Comparison of ENCODE assay signal across 23 cellular contexts in genomic region chr11:128135451-128135850, GRCh38.
DNase-seq lines count a peak whose midpoint lies in the region; ATAC-seq and TF ChIP-seq lines count a peak whose summit lies in the region.
"Had no signal": no experiment of that assay in that cellular context is flagged by ENCODE, and none has a peak within 500 bp of the region (broad histone marks: within the 10 kb centered on the region; RNA-seq: fewer than 3 reads in every experiment).

No MANE protein-coding gene starts in this region.

- no peak overlapping the region for H3K9ac ChIP-seq in PC-3 (ENCODE audit: low read length)
- H3K9ac ChIP-seq in mesendoderm (ENCODE audit: low read length), result no peak overlapping the region
- H3K9ac ChIP-seq: SK-N-SH had no signal

- H3K27me3 Mint-ChIP-seq in T-helper 17 cell, result peaks cover 5% of the 10 kb centered on the region
- H3K27me3 Mint-ChIP-seq: central memory CD8-positive, alpha-beta T cell; naive thymus-derived CD8-positive, alpha-beta T cell had no signal

- no peak overlapping the region for H2BK120ac ChIP-seq in mesendoderm (ENCODE audit: low read depth, low read length)

- no peak overlapping the region for H4K5ac ChIP-seq in mesendoderm (ENCODE audit: low read length)

- H3K27me3 ChIP-seq in PC-3 (ENCODE audit: low read length) (peaks cover 11% of the 10 kb centered on the region; the same call in 1 of the 2 replicates), mesendoderm (ENCODE audit: insufficient read depth, low read length, poor library complexity) (no peaks in the 10 kb centered on the region)
- H3K27me3 ChIP-seq: transverse colon had no signal

- no peak overlapping the region for H3K27ac Mint-ChIP-seq in T-helper 17 cell
- H3K27ac Mint-ChIP-seq: activated naive CD4-positive, alpha-beta T cell treated with anti-CD3 and anti-CD28 coated beads, Interleukin-2, amount 50 U/mL, for 72 hours; CD8-positive, alpha-beta T cell; naive thymus-derived CD8-positive, alpha-beta T cell; stimulated activated effector memory CD8-positive, alpha-beta T cell treated with anti-CD3 and anti-CD28 coated beads, Interleukin-12 subunit alpha, Interleukin-12 subunit beta, amount 100 ng/mL, for 72 hours had no signal

- WGBS in mesendoderm (ENCODE audit: extremely low coverage, insufficient coverage, low lambda C conversion rate), result no CpG with 5 or more reads among the region's 2 CpGs

- no peak overlapping the region for H3K18ac ChIP-seq in mesendoderm (ENCODE audit: low read length)

- CTCF ChIA-PET in PC-3 (lab: Charles Lee), result no interaction called here

- no TSS peak for BruUV-seq in PC-3 (replicated peaks; lab: Mats Ljungman, UMichigan)

- H3K79me1 ChIP-seq in mesendoderm (ENCODE audit: low read length), result no peaks in the 10 kb centered on the region

- H3K9me3 ChIP-seq in PC-3 (ENCODE audit: low read length) (no peaks in the 10 kb centered on the region), T-helper 17 cell (ENCODE audit: control insufficient read depth, low read length, poor library complexity, severe bottlenecking) (no peaks in the 10 kb centered on the region)
- H3K9me3 ChIP-seq: SK-N-SH, transverse colon had no signal

- ATAC-seq in PC-3 (no peak), left cardiac atrium (no peak), GM21786 (IDR thresholded peaks at IDR 0.05; ENCODE audit: unreplicated experiment) (no peak), T-helper 17 cell (no peak)
- ATAC-seq: activated naive CD4-positive, alpha-beta T cell treated with anti-CD3 and anti-CD28 coated beads, Interleukin-2, amount 50 U/mL, for 72 hours; CD8-positive, alpha-beta T cell; naive thymus-derived CD8-positive, alpha-beta T cell; psoas muscle; stimulated activated effector memory CD8-positive, alpha-beta T cell treated with anti-CD3 and anti-CD28 coated beads, Interleukin-12 subunit alpha, Interleukin-12 subunit beta, amount 100 ng/mL, for 72 hours had no signal

- H3K4me3 Mint-ChIP-seq in T-helper 17 cell, result no peak overlapping the region
- H3K4me3 Mint-ChIP-seq: CD8-positive, alpha-beta T cell; central memory CD8-positive, alpha-beta T cell; naive thymus-derived CD8-positive, alpha-beta T cell; stimulated activated effector memory CD8-positive, alpha-beta T cell treated with anti-CD3 and anti-CD28 coated beads, Interleukin-12 subunit alpha, Interleukin-12 subunit beta, amount 100 ng/mL, for 72 hours had no signal

- H3K4ac ChIP-seq in mesendoderm (ENCODE audit: low read depth, low read length), result no peak overlapping the region

- no peak overlapping the region for H2AK5ac ChIP-seq in mesendoderm (ENCODE audit: low read length)

- TF ChIP-seq CTCF in PC-3 (conservative IDR thresholded peaks at IDR 0.05; ENCODE audit: low read depth, low read length) (no peak), cardiac fibroblast (IDR thresholded peaks at IDR 0.05; ENCODE audit: low read depth, low read length) (no peak)

- H3K56ac ChIP-seq in mesendoderm (ENCODE audit: low read length), result no peak overlapping the region

- H2AFZ ChIP-seq in PC-3 (ENCODE audit: low read length), result no peak overlapping the region

- no peak overlapping the region for H3K27ac ChIP-seq in PC-3 (ENCODE audit: low read length)
- H3K27ac ChIP-seq in mesendoderm (ENCODE audit: low read depth, low read length), result no peak overlapping the region
- H3K27ac ChIP-seq: psoas muscle, transverse colon had no signal

- H3K4me2 ChIP-seq in PC-3 (ENCODE audit: low read length) (peak overlapping the region; percentile 5; the same call in 1 of the 2 replicates), mesendoderm (ENCODE audit: low read length) (no peak overlapping the region)
- H3K4me2 ChIP-seq: SK-N-SH had no signal

- peaks cover 11% of the 10 kb centered on the region for H3K4me1 Mint-ChIP-seq in T-helper 17 cell

- DNase-seq in Daoy (ENCODE audit: low read depth) (peak; percentile 28), PC-3 (peak; percentile 61), cardiac fibroblast (ENCODE audit: low read depth in 2 of 2) (peak; percentile 38 to 42), mesendoderm (peak; percentile 34), left cardiac atrium (no peak), NOMO-1 treated with DMSO at 0.1 percent for 48 hours (lab: John Stamatoyannopoulos, UW; ENCODE audit: unreplicated experiment) (no peak), T-helper 17 cell (no peak)
- DNase-seq: activated CD4-positive, alpha-beta T cell treated with anti-CD3 and anti-CD28 coated beads, Interleukin-2, amount 50 U/mL, for 4 hours; activated T-cell treated with anti-CD3 and anti-CD28 coated beads, Interleukin-2, amount 50 U/mL, for 1 hour; CD8-positive, alpha-beta T cell; foreskin melanocyte; Kasumi-1; naive thymus-derived CD8-positive, alpha-beta T cell; NCI-H1694 treated with DMSO at 0.1 percent for 48 hours; NCI-H446; psoas muscle; SK-N-SH; transverse colon had no signal

- H3K23ac ChIP-seq in mesendoderm (ENCODE audit: low read length), result no peak overlapping the region

- H2BK5ac ChIP-seq in mesendoderm (ENCODE audit: low read length), result no peak overlapping the region

- no peaks in the 10 kb centered on the region for H3K9me2 ChIP-seq in PC-3 (replicated peaks; ENCODE audit: low read length)
- H3K9me2 ChIP-seq: SK-N-SH had no signal

- H3K36me3 Mint-ChIP-seq in T-helper 17 cell (ENCODE audit: low read depth), result no peaks in the 10 kb centered on the region
- H3K36me3 Mint-ChIP-seq: CD8-positive, alpha-beta T cell; stimulated activated effector memory CD8-positive, alpha-beta T cell treated with anti-CD3 and anti-CD28 coated beads, Interleukin-12 subunit alpha, Interleukin-12 subunit beta, amount 100 ng/mL, for 72 hours had no signal

- no peak overlapping the region for H4K8ac ChIP-seq in mesendoderm (ENCODE audit: low read depth, low read length)

- no peaks in the 10 kb centered on the region for H3K79me2 ChIP-seq in PC-3 (ENCODE audit: low read length)
- H3K79me2 ChIP-seq in mesendoderm (ENCODE audit: control insufficient read depth, insufficient read depth, low read length), result no peaks in the 10 kb centered on the region

- H4K20me1 ChIP-seq in PC-3 (ENCODE audit: low read length), result no peaks in the 10 kb centered on the region

- POLR2A ChIA-PET in PC-3 (lab: Charles Lee; ENCODE audit: unreplicated experiment), result no interaction called here

- no peaks in the 10 kb centered on the region for H3K36me3 ChIP-seq in PC-3 (ENCODE audit: low read depth, low read length)
- no peaks in the 10 kb centered on the region for H3K36me3 ChIP-seq in mesendoderm (ENCODE audit: control insufficient read depth, insufficient read depth, low read length)
- H3K36me3 ChIP-seq: transverse colon had no signal

- intact Hi-C loops in PC-3 (cut with micrococcal nuclease) (no loop called here), left cardiac atrium (cut with DNase I) (no loop called here)

- no peaks in the 10 kb centered on the region for H3K4me1 ChIP-seq in PC-3 (ENCODE audit: insufficient read depth, low read length)
- H3K4me1 ChIP-seq in mesendoderm (ENCODE audit: control insufficient read depth, low read depth, low read length), result no peaks in the 10 kb centered on the region
- H3K4me1 ChIP-seq: psoas muscle, transverse colon had no signal

- H3K4me3 ChIP-seq in PC-3 (ENCODE audit: low read length) (no peak overlapping the region), cardiac fibroblast (replicated peaks in 1 of 2; ENCODE audit: low read depth in 2 of 2, low read length in 2 of 2) (no peak overlapping the region), mesendoderm (ENCODE audit: low read length) (no peak overlapping the region)
- H3K4me3 ChIP-seq: lung, psoas muscle, transverse colon had no signal

- H3F3A ChIP-seq in PC-3 (ENCODE audit: low read length, unreplicated experiment), result no peaks in the 10 kb centered on the region

- no peak overlapping the region for H2BK15ac ChIP-seq in mesendoderm (replicated peaks; ENCODE audit: low read depth)

Comparison
In these comparisons a context has a peak if more than half of its experiments do, and no peak if none do; other contexts are left out.
1. DNase-seq: peak in Daoy (single experiment), PC-3 (single experiment), cardiac fibroblast (2 of 2) and mesendoderm (single experiment); none in left cardiac atrium (single experiment), NOMO-1 treated with DMSO at 0.1 percent for 48 hours (single experiment) and T-helper 17 cell (0 of 3).